Comparison of ENCODE assay signal across 2 cellular contexts in the genomic region with DNA sequence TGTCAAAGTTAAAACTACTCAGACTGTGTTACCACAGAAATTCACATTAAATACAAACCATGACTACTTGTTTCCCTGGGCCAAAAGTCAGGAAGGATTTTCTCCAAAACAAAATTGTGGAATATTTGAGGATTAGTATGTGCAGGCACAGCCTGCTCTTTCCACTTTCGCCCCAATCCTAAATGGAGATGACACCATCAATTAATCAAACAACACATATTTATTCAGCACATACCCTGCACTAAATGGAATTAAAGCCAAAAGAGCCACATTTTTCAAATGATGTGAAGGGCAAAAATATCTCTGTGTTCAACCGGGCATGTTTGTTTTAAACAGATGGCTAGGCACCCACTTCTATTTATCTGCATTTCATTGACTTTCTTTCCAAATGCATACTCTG.
A peak's percentile ranks its signal among the peaks of the same experiment; 100 is the strongest.
TF ChIP-seq lines count a peak whose summit lies in the region.

No MANE protein-coding gene starts in this region.

TF ChIP-seq in IMR-90, 13 proteins besides CTCF, POLR2A, EP300 and RAD21:
- TF ChIP-seq CHD1 (IDR thresholded peaks at IDR 0.05; ENCODE audit: low read depth, low read length) (no peak), MXI1 (IDR thresholded peaks at IDR 0.05; ENCODE audit: borderline replicate concordance, low read depth, low read length) (no peak), MAZ (IDR thresholded peaks at IDR 0.05; ENCODE audit: borderline replicate concordance, low read depth, low read length) (no peak), BHLHE40 (IDR thresholded peaks at IDR 0.05; ENCODE audit: low read depth, low read length) (no peak)
- TF ChIP-seq, protein P1, sequence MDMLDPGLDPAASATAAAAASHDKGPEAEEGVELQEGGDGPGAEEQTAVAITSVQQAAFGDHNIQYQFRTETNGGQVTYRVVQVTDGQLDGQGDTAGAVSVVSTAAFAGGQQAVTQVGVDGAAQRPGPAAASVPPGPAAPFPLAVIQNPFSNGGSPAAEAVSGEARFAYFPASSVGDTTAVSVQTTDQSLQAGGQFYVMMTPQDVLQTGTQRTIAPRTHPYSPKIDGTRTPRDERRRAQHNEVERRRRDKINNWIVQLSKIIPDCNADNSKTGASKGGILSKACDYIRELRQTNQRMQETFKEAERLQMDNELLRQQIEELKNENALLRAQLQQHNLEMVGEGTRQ (IDR thresholded peaks at IDR 0.05; ENCODE audit: low read depth, low read length): no peak

TF ChIP-seq in SK-N-SH treated with all-trans-retinoic acid at 6 μM for 48 hours, 23 proteins besides CTCF, POLR2A, EP300 and RAD21:
- TF ChIP-seq RARB (CRISPR knock-in tag; IDR thresholded peaks at IDR 0.05): no peak
- peak; percentile 36; the same call in 1 of the 2 replicates for TF ChIP-seq ISL1 (CRISPR knock-in tag; IDR thresholded peaks at IDR 0.05)
